In genomic region chr4:71338846-71339593, GRCh38 we compare ENCODE assay signal across 9 cellular contexts. TPM values are rescaled to one million over a fixed set of nuclear protein-coding genes. Genes with fewer than 3 reads are reported as not detected.
DNase-seq lines count a peak whose midpoint lies in the region; ATAC-seq and TF ChIP-seq lines count a peak whose summit lies in the region.
"Had no signal": no experiment of that assay in that cellular context is flagged by ENCODE, and none has a peak within 500 bp of the region (broad histone marks: within the 10 kb centered on the region; RNA-seq: fewer than 3 reads in every experiment).

Gene SLC4A4 (plus strand): TSS chr4:71339020.

- intact Hi-C loops in mammary epithelial cell (cut with micrococcal nuclease): no loop called here

- H2AFZ ChIP-seq in mammary epithelial cell (ENCODE audit: low read depth, low read length) (no peak within 1 kb of the TSS), osteoblast (ENCODE audit: low read length) (no peak within 1 kb of the TSS), Karpas-422 (ENCODE audit: low read length) (no peak within 1 kb of the TSS)

- WGBS in mammary epithelial cell (ENCODE audit: low coverage, missing lambda C conversion rate): 95% methylated on average over 5 of the region's 8 CpGs

- H4K20me1 ChIP-seq in mammary epithelial cell (ENCODE audit: insufficient read depth, low read length) (no peaks in the 10 kb centered on the region), osteoblast (ENCODE audit: insufficient read depth, low read length) (no peaks in the 10 kb centered on the region), Karpas-422 (ENCODE audit: insufficient read depth, low read depth, low read length) (no peaks in the 10 kb centered on the region)

- H3K27me3 ChIP-seq in mammary epithelial cell (ENCODE audit: insufficient read depth, low read length) (no peaks in the 10 kb centered on the region), osteoblast (ENCODE audit: insufficient read depth, low read length) (no peaks in the 10 kb centered on the region), Karpas-422 (ENCODE audit: low read length) (no peaks in the 10 kb centered on the region)

- peaks cover 2% of the 10 kb centered on the region for H3K27me3 Mint-ChIP-seq in T-helper 17 cell

- dilution Hi-C loops in mammary epithelial cell (cut with HindIII; ENCODE audit: low sequenced_read_pairs): no loop called here

- H3K9me3 ChIP-seq in mammary epithelial cell (replicated peaks; ENCODE audit: insufficient read depth, low read length) (no peaks in the 10 kb centered on the region), osteoblast (ENCODE audit: low read depth, low read length) (no peaks in the 10 kb centered on the region), Karpas-422 (ENCODE audit: low read length) (no peaks in the 10 kb centered on the region), T-helper 17 cell (ENCODE audit: control insufficient read depth, low read length, poor library complexity, severe bottlenecking) (no peaks in the 10 kb centered on the region)

- H3K9ac ChIP-seq in mammary epithelial cell (ENCODE audit: insufficient read depth, low read length) (no peak within 1 kb of the TSS), Karpas-422 (ENCODE audit: low read length) (no peak within 1 kb of the TSS)

- H3K79me2 ChIP-seq in mammary epithelial cell (ENCODE audit: insufficient read depth, low read length) (no peaks in the 10 kb centered on the region), osteoblast (ENCODE audit: insufficient read depth, low read length) (peaks cover 3% of the 10 kb centered on the region), Karpas-422 (ENCODE audit: low read length) (no peaks in the 10 kb centered on the region)

- no peak within 1 kb of the TSS for H3K27ac Mint-ChIP-seq in T-helper 17 cell

- peak; percentile 90 for DNase-seq in ELR (ENCODE audit: low read depth)
- peak; percentile 74 for DNase-seq in GM20000 (ENCODE audit: low spot score)
- DNase-seq in mammary epithelial cell: peak; percentile 37
- peak; percentile 85 for DNase-seq in osteoblast (ENCODE audit: insufficient read length, low spot score, missing footprints)
- no peak for DNase-seq in globus pallidus (ENCODE audit: low spot score)
- DNase-seq in Karpas-422: no peak
- no peak for DNase-seq in T-helper 17 cell

- no peak within 1 kb of the TSS for H3K4me3 ChIP-seq in mammary epithelial cell (replicated peaks in 1 of 3; ENCODE audit: insufficient read depth in 1 of 3, low read depth in 2 of 3, low read length in 3 of 3)
- H3K4me3 ChIP-seq in osteoblast (ENCODE audit: insufficient read depth, low read length): no peak within 1 kb of the TSS
- no peak within 1 kb of the TSS for H3K4me3 ChIP-seq in Karpas-422 (ENCODE audit: low read length)

- no peaks in the 10 kb centered on the region for H3K36me3 ChIP-seq in mammary epithelial cell (ENCODE audit: insufficient read depth, low read length)
- H3K36me3 ChIP-seq in osteoblast (ENCODE audit: insufficient read depth, low read length): no peaks in the 10 kb centered on the region
- H3K36me3 ChIP-seq in Karpas-422 (ENCODE audit: insufficient read depth, low read length): no peaks in the 10 kb centered on the region

- H3K9me2 ChIP-seq in Karpas-422 (replicated peaks; ENCODE audit: insufficient read depth, low read length): no peaks in the 10 kb centered on the region

- H3K27ac ChIP-seq in mammary epithelial cell (ENCODE audit: insufficient read depth, low read depth, low read length): no peak within 1 kb of the TSS
- no peak within 1 kb of the TSS for H3K27ac ChIP-seq in osteoblast (ENCODE audit: low read depth, low read length)
- no peak within 1 kb of the TSS for H3K27ac ChIP-seq in Karpas-422 (ENCODE audit: low read length)
- H3K27ac ChIP-seq: HL-60 had no signal

- H3K4me1 Mint-ChIP-seq in T-helper 17 cell: no peaks in the 10 kb centered on the region

- BruUV-seq in mammary epithelial cell (replicated peaks; lab: Mats Ljungman, UMichigan): no TSS peak

- ATAC-seq in HG03460 (IDR thresholded peaks at IDR 0.05; ENCODE audit: unreplicated experiment) (peak; percentile 100), T-helper 17 cell (no peak)

- in situ Hi-C loops in mammary epithelial cell (cut with MboI; ENCODE audit: low sequenced_read_pairs in 2 of 2): no loop called here

- TF ChIP-seq CTCF in GM20000 (IDR thresholded peaks at IDR 0.05; ENCODE audit: extremely low read depth, missing control alignments): no peak
- TF ChIP-seq CTCF in mammary epithelial cell (conservative IDR thresholded peaks at IDR 0.05 in 1 of 2, IDR thresholded peaks at IDR 0.05 in 1 of 2; ENCODE audit: extremely low read depth in 1 of 2, insufficient read depth in 1 of 2, low read depth in 1 of 2, low read length in 2 of 2): no peak
- TF ChIP-seq CTCF in osteoblast (IDR thresholded peaks at IDR 0.05; ENCODE audit: extremely low read depth, low read depth, low read length): no peak

- no peaks in the 10 kb centered on the region for H3K36me3 Mint-ChIP-seq in T-helper 17 cell (ENCODE audit: low read depth)

- H3K4me2 ChIP-seq in mammary epithelial cell (ENCODE audit: insufficient read depth, low read depth, low read length) (no peak within 1 kb of the TSS), osteoblast (ENCODE audit: insufficient read depth, low read length) (peak within 1 kb of the TSS; percentile 42), Karpas-422 (ENCODE audit: low read depth, low read length, poor library complexity, severe bottlenecking) (no peak within 1 kb of the TSS)

- CTCF ChIA-PET in mammary epithelial cell (lab: Charles Lee; ENCODE audit: low non-redundant PET): no interaction called here

- H3K4me1 ChIP-seq in mammary epithelial cell (ENCODE audit: insufficient read depth, low read length): no peaks in the 10 kb centered on the region
- H3K4me1 ChIP-seq in osteoblast (ENCODE audit: insufficient read depth, low read length): peaks cover 11% of the 10 kb centered on the region
- H3K4me1 ChIP-seq in Karpas-422 (ENCODE audit: low read length): no peaks in the 10 kb centered on the region

- H3K4me3 Mint-ChIP-seq in T-helper 17 cell: no peak within 1 kb of the TSS

RNA-seq across cellular contexts. Expression of gene SLC4A4, which starts in this region (rescaled TPM):
- total RNA-seq in mammary epithelial cell: under 1 TPM in 1 of 2 donors, not detected in 1; under 0.01 TPM
- polyA plus RNA-seq in mammary epithelial cell: not detected
- not detected for polyA minus RNA-seq in mammary epithelial cell
- total RNA-seq in osteoblast: 13.0 and 24.8 TPM in 2 replicates
- 0.22 and 0.25 TPM in 2 replicates for total RNA-seq in Karpas-422 (2014; rRNA removed; shearing (Covaris generic); ENCODE audit: low replicate concordance)
- total RNA-seq in T-helper 17 cell: under 1 TPM; 0.52 to 0.81 TPM

Comparison
In these comparisons a context has a peak if more than half of its experiments do, and no peak if none do; other contexts are left out.
1. Peak in DNase-seq in mammary epithelial cell; RNA of the gene not detected or under 1 TPM.
2. DNase-seq: peak in ELR (single experiment), GM20000 (single experiment) and osteoblast (single experiment); none in globus pallidus (single experiment), Karpas-422 (single experiment) and T-helper 17 cell (0 of 3).